In genomic region chr13:49976314-49977258, GRCh38 we compare ENCODE assay signal across 8 cellular contexts. TPM values are rescaled to one million over a fixed set of nuclear protein-coding genes. Genes with fewer than 3 reads are reported as not detected.
DNase-seq lines count a peak whose midpoint lies in the region; ATAC-seq and TF ChIP-seq lines count a peak whose summit lies in the region.

No MANE protein-coding gene starts in this region.

- no peak overlapping the region for H2BK15ac ChIP-seq in neuronal stem cell (ENCODE audit: low read length)

- H3K27me3 ChIP-seq in Peyer's patch (no peaks in the 10 kb centered on the region), neuronal stem cell (ENCODE audit: control insufficient read depth in 3 of 3, insufficient read depth in 3 of 3, low read depth in 1 of 3, low read length in 3 of 3) (no peaks in the 10 kb centered on the region)

- H3K4me1 Mint-ChIP-seq in activated T-cell treated with anti-CD3 and anti-CD28 coated beads, Interleukin-2, amount 50 U/mL, for 72 hours (ENCODE audit: low read depth): no peaks in the 10 kb centered on the region

- no peak overlapping the region for H3K4ac ChIP-seq in neuronal stem cell (ENCODE audit: low read length)

- H3K4me1 ChIP-seq in Peyer's patch (no peaks in the 10 kb centered on the region), neuronal stem cell (ENCODE audit: control insufficient read depth in 2 of 2, insufficient read depth in 1 of 2, low read depth in 1 of 2, low read length in 2 of 2) (peaks cover 0 to 4% of the 10 kb centered on the region in 2 donors)

- no peak overlapping the region for H4K8ac ChIP-seq in neuronal stem cell (ENCODE audit: low read depth, low read length)

- H3K9me3 Mint-ChIP-seq in activated T-cell treated with anti-CD3 and anti-CD28 coated beads, Interleukin-2, amount 50 U/mL, for 72 hours: no peaks in the 10 kb centered on the region

- H3K18ac ChIP-seq in neuronal stem cell (ENCODE audit: low read length): no peak overlapping the region

- ATAC-seq in activated T-cell treated with anti-CD3 and anti-CD28 coated beads, Interleukin-2, amount 50 U/mL, for 72 hours (replicated peaks in 1 of 2): peak; percentile 73 to 74

- H3K4me2 ChIP-seq in neuronal stem cell (ENCODE audit: insufficient read depth, low read length, poor library complexity, severe bottlenecking): no peak overlapping the region

- H3K9ac ChIP-seq in neuronal stem cell (ENCODE audit: low read depth, low read length, poor library complexity): no peak overlapping the region

- H3K79me1 ChIP-seq in neuronal stem cell (ENCODE audit: low read depth, low read length): no peaks in the 10 kb centered on the region

- TF ChIP-seq CTCF in Peyer's patch (IDR thresholded peaks at IDR 0.05) (peak; percentile 72 to 94 (median 92)), fibroblast of the aortic adventitia (IDR thresholded peaks at IDR 0.05; ENCODE audit: insufficient read depth, low read length) (peak; percentile 91)

- no peak overlapping the region for H3K27ac Mint-ChIP-seq in activated T-cell treated with anti-CD3 and anti-CD28 coated beads, Interleukin-2, amount 50 U/mL, for 72 hours

- H3K23ac ChIP-seq in neuronal stem cell (ENCODE audit: low read depth, low read length, poor library complexity): no peak overlapping the region

- H3K36me3 ChIP-seq in Peyer's patch (no peaks in the 10 kb centered on the region), neuronal stem cell (replicated peaks in 1 of 2; ENCODE audit: control insufficient read depth in 2 of 2, insufficient read depth in 2 of 2, low read length in 2 of 2) (no peaks in the 10 kb centered on the region)

- no peak overlapping the region for H2BK12ac ChIP-seq in neuronal stem cell (ENCODE audit: low read length)

- no peak overlapping the region for H2AFZ ChIP-seq in neuronal stem cell (ENCODE audit: low read length)

- no peak overlapping the region for H2BK5ac ChIP-seq in neuronal stem cell (ENCODE audit: low read length)

- TF ChIP-seq POLR2A in Peyer's patch (IDR thresholded peaks at IDR 0.05): no peak

- no peak overlapping the region for H3K4me3 ChIP-seq in Peyer's patch
- no peak overlapping the region for H3K4me3 ChIP-seq in fibroblast of the aortic adventitia (ENCODE audit: low read depth, low read length)
- no peak overlapping the region for H3K4me3 ChIP-seq in neuronal stem cell (ENCODE audit: low read length in 2 of 2)

- no peak overlapping the region for H2AK5ac ChIP-seq in neuronal stem cell (ENCODE audit: low read depth, low read length)

- DNase-seq in activated gamma-delta T cell treated with Interleukin-2 at 50 U/mL for 16 hours: peak; percentile 78
- DNase-seq in activated gamma-delta T cell (lab: John Stamatoyannopoulos, UW): no peak
- peak; percentile 45 for DNase-seq in HuH-7 (ENCODE audit: low spot score)
- peak; percentile 74 to 90 (median 78) for DNase-seq in Peyer's patch
- DNase-seq in activated T-cell treated with anti-CD3 and anti-CD28 coated beads, Interleukin-2, amount 50 U/mL, for 72 hours: peak; percentile 64 to 71
- peak; percentile 81 for DNase-seq in fibroblast of the aortic adventitia (ENCODE audit: low read depth)
- peak; percentile 71 for DNase-seq in neuronal stem cell (ENCODE audit: low spot score)
- peak in 40 of 49 donors; percentile 2 to 79 (median 45) for DNase-seq in substantia nigra (lab: John Stamatoyannopoulos, UW)

- H3K9me3 ChIP-seq in Peyer's patch: no peaks in the 10 kb centered on the region
- no peaks in the 10 kb centered on the region for H3K9me3 ChIP-seq in neuronal stem cell (replicated peaks in 1 of 2; ENCODE audit: control insufficient read depth in 2 of 2, insufficient read depth in 1 of 2, low read depth in 1 of 2, low read length in 2 of 2)

- H3K4me3 Mint-ChIP-seq in activated T-cell treated with anti-CD3 and anti-CD28 coated beads, Interleukin-2, amount 50 U/mL, for 72 hours: no peak overlapping the region

- H3K27ac ChIP-seq in Peyer's patch (no peak overlapping the region), neuronal stem cell (replicated peaks; ENCODE audit: low read length) (no peak overlapping the region), substantia nigra (ENCODE audit: low read depth, low read length, poor library complexity, severe bottlenecking) (no peak overlapping the region)

- H3K14ac ChIP-seq in neuronal stem cell (ENCODE audit: low read length): no peak overlapping the region

- no CpG with 5 or more reads among the region's 8 CpGs for WGBS in neuronal stem cell (ENCODE audit: extremely low coverage in 2 of 2, insufficient read length in 2 of 2, insufficient replicate concordance in 1 of 2), 2 donors

- H2BK120ac ChIP-seq in neuronal stem cell (ENCODE audit: low read depth, low read length): no peak overlapping the region

- H3K36me3 Mint-ChIP-seq in activated T-cell treated with anti-CD3 and anti-CD28 coated beads, Interleukin-2, amount 50 U/mL, for 72 hours (ENCODE audit: insufficient read depth in 2 of 2): no peaks in the 10 kb centered on the region

- H3K27me3 Mint-ChIP-seq in activated T-cell treated with anti-CD3 and anti-CD28 coated beads, Interleukin-2, amount 50 U/mL, for 72 hours (ENCODE audit: low read depth): no peaks in the 10 kb centered on the region

- no peak overlapping the region for H4K91ac ChIP-seq in neuronal stem cell (ENCODE audit: low read depth, low read length, poor library complexity)

RNA-seq across cellular contexts. Expression of gene TRIM13, which starts 20.3 kb away (rescaled TPM):
- total RNA-seq in Peyer's patch: 10 to 100 TPM; 11.4 to 16.8 (median 15.1) TPM
- total RNA-seq in activated T-cell treated with anti-CD3 and anti-CD28 coated beads, Interleukin-2, amount 50 U/mL, for 72 hours: 10 to 100 TPM; 12.1 to 12.6 TPM
- total RNA-seq in fibroblast of the aortic adventitia (ENCODE audit: low replicate concordance): 19.4 and 25.6 TPM in 2 replicates
- polyA plus RNA-seq in neuronal stem cell (2013, experiment 1 of 2): 30.6 TPM
- 30.3 TPM for polyA plus RNA-seq in neuronal stem cell (2013, experiment 2 of 2)

RNA-seq across cellular contexts. Expression of gene KCNRG, which starts 38.7 kb away (rescaled TPM):
- 1 to 10 TPM in 2 of 4 donors, not detected in 2; 2.4 to 2.9 TPM for total RNA-seq in Peyer's patch
- under 1 TPM; 0.31 to 0.32 TPM for total RNA-seq in activated T-cell treated with anti-CD3 and anti-CD28 coated beads, Interleukin-2, amount 50 U/mL, for 72 hours
- 1.4 and 2.9 TPM in 2 replicates for total RNA-seq in fibroblast of the aortic adventitia (ENCODE audit: low replicate concordance)
- polyA plus RNA-seq in neuronal stem cell (2013, experiment 1 of 2): 2.4 TPM
- 2.3 TPM for polyA plus RNA-seq in neuronal stem cell (2013, experiment 2 of 2)

RNA-seq across cellular contexts. Expression of gene SPRYD7, which starts 40.4 kb away (rescaled TPM):
- total RNA-seq in Peyer's patch: 10 to 100 TPM in 1 of 4 donors, 1 to 10 TPM in 3; 5.8 to 10.3 (median 7.3) TPM
- total RNA-seq in activated T-cell treated with anti-CD3 and anti-CD28 coated beads, Interleukin-2, amount 50 U/mL, for 72 hours: 1 to 10 TPM; 3.7 to 6.4 TPM
- total RNA-seq in fibroblast of the aortic adventitia (ENCODE audit: low replicate concordance): 2.4 and 5.3 TPM in 2 replicates
- polyA plus RNA-seq in neuronal stem cell (2013, experiment 1 of 2): 5.5 TPM
- polyA plus RNA-seq in neuronal stem cell (2013, experiment 2 of 2): 5.7 TPM
